Comparison of ENCODE assay signal across 11 cellular contexts in genomic region chrX:50814701-50815476, GRCh38. TPM values are rescaled to one million over a fixed set of nuclear protein-coding genes. Genes with fewer than 3 reads are reported as not detected.
A peak's percentile ranks its signal among the peaks of the same experiment; 100 is the strongest.
DNase-seq lines count a peak whose midpoint lies in the region; ATAC-seq and TF ChIP-seq lines count a peak whose summit lies in the region.
"Had no signal": no experiment of that assay in that cellular context is flagged by ENCODE, and none has a peak within 500 bp of the region (broad histone marks: within the 10 kb centered on the region; RNA-seq: fewer than 3 reads in every experiment).

No MANE protein-coding gene starts in this region.

- intact Hi-C loops in transverse colon (cut with DNase I; ENCODE audit: low total_unique reads) = no loop called here

- no peak for DNase-seq in SK-N-SH
- peak; percentile 44 for DNase-seq in fibroblast of mammary gland (ENCODE audit: low read depth)
- no peak for DNase-seq in transverse colon
- no peak for DNase-seq in activated T-cell treated with anti-CD3 and anti-CD28 coated beads, Interleukin-2, amount 50 U/mL, for 72 hours
- DNase-seq: activated naive CD8-positive, alpha-beta T cell treated with anti-CD3 and anti-CD28 coated beads, Interleukin-2, amount 10 ng/mL, durations not matched to agents 7 days and 5 days had no signal

- TF ChIP-seq POLR2A in transverse colon (IDR thresholded peaks at IDR 0.05) = no peak

- peak overlapping the region in 1 of 2 donors; percentile 69 for H3K4me3 Mint-ChIP-seq in activated T-cell treated with anti-CD3 and anti-CD28 coated beads, Interleukin-2, amount 50 U/mL, for 72 hours

- H3K4me1 Mint-ChIP-seq in activated T-cell treated with anti-CD3 and anti-CD28 coated beads, Interleukin-2, amount 50 U/mL, for 72 hours (ENCODE audit: low read depth) = peaks cover 10% of the 10 kb centered on the region

- H3K9ac ChIP-seq in SK-N-SH (no peak overlapping the region; the same call in 1 of the 2 replicates), mucosa of stomach (ENCODE audit: low read length) (peak overlapping the region; percentile 53)

- no peaks in the 10 kb centered on the region for H3K36me3 ChIP-seq in SK-N-SH (replicated peaks in 1 of 2; ENCODE audit: control insufficient read depth in 1 of 2, insufficient read depth in 2 of 2, low read length in 1 of 2)
- no peaks in the 10 kb centered on the region for H3K36me3 ChIP-seq in mucosa of stomach (ENCODE audit: control insufficient read depth, insufficient read depth, low read length)
- H3K36me3 ChIP-seq in transverse colon = no peaks in the 10 kb centered on the region

- H3K27ac Mint-ChIP-seq in activated T-cell treated with anti-CD3 and anti-CD28 coated beads, Interleukin-2, amount 50 U/mL, for 72 hours = no peak overlapping the region
- H3K27ac Mint-ChIP-seq: activated naive CD8-positive, alpha-beta T cell treated with anti-CD3 and anti-CD28 coated beads, Interleukin-2, amount 10 ng/mL, durations not matched to agents 7 days and 5 days; memory B cell had no signal

- ATAC-seq in SK-N-SH treated with all-trans-retinoic acid at 6 μM for 48 hours (no peak), HG02973 (IDR thresholded peaks at IDR 0.05; ENCODE audit: unreplicated experiment) (no peak), GM19328 (IDR thresholded peaks at IDR 0.05; ENCODE audit: unreplicated experiment) (no peak)
- ATAC-seq in activated T-cell treated with anti-CD3 and anti-CD28 coated beads, Interleukin-2, amount 50 U/mL, for 72 hours (replicated peaks in 1 of 2) = no peak

- H3K9me3 Mint-ChIP-seq in activated T-cell treated with anti-CD3 and anti-CD28 coated beads, Interleukin-2, amount 50 U/mL, for 72 hours = no peaks in the 10 kb centered on the region
- H3K9me3 Mint-ChIP-seq: activated naive CD8-positive, alpha-beta T cell treated with anti-CD3 and anti-CD28 coated beads, Interleukin-2, amount 10 ng/mL, durations not matched to agents 7 days and 5 days had no signal

- H3K4me3 ChIP-seq in SK-N-SH (ENCODE audit: low read depth in 2 of 2, low read length in 1 of 2) (no peak overlapping the region), fibroblast of mammary gland (ENCODE audit: control insufficient read depth, low read depth, low read length) (peak overlapping the region; percentile 51), mucosa of stomach (ENCODE audit: low read length) (no peak overlapping the region), transverse colon (peak overlapping the region in 1 of 4 donors; percentile 59)

- peaks cover 37% of the 10 kb centered on the region; the same call in 1 of the 2 replicates for H3K27me3 ChIP-seq in SK-N-SH (ENCODE audit: insufficient read depth)
- H3K27me3 ChIP-seq in mucosa of stomach (ENCODE audit: control insufficient read depth, insufficient read depth, low read length) = no peaks in the 10 kb centered on the region
- no peaks in the 10 kb centered on the region for H3K27me3 ChIP-seq in transverse colon

- no peaks in the 10 kb centered on the region for H4K20me1 ChIP-seq in SK-N-SH (ENCODE audit: insufficient read depth)

- POLR2A ChIA-PET in SK-N-SH (lab: Yijun Ruan, JAX) = no interaction called here

- no peaks in the 10 kb centered on the region for H3K9me2 ChIP-seq in SK-N-SH

- TF ChIP-seq EP300 in SK-N-SH (IDR thresholded peaks at IDR 0.05; ENCODE audit: borderline replicate concordance in 1 of 2, low read depth in 1 of 2, low read length in 1 of 2) = no peak
- no peak for TF ChIP-seq EP300 in transverse colon (IDR thresholded peaks at IDR 0.05; ENCODE audit: low read depth)

- H3K79me2 ChIP-seq in SK-N-SH (ENCODE audit: insufficient read depth) = no peaks in the 10 kb centered on the region

- no peaks in the 10 kb centered on the region for H3F3A ChIP-seq in SK-N-SH (replicated peaks; ENCODE audit: insufficient read depth)

- H3K27me3 Mint-ChIP-seq in activated T-cell treated with anti-CD3 and anti-CD28 coated beads, Interleukin-2, amount 50 U/mL, for 72 hours (ENCODE audit: low read depth) = peaks cover 72% of the 10 kb centered on the region

- in situ Hi-C loops in transverse colon (cut with MboI; ENCODE audit: low pct_ligation_motif_present in 1 of 4, low pct_unique_long_range_greater_than_20kb in 1 of 4, low sequenced_read_pairs in 3 of 4) = no loop called here

- CTCF ChIA-PET in SK-N-SH (lab: Yijun Ruan, JAX) = no interaction called here

- no peaks in the 10 kb centered on the region for H3K9me3 ChIP-seq in SK-N-SH
- no peaks in the 10 kb centered on the region for H3K9me3 ChIP-seq in mucosa of stomach (ENCODE audit: control insufficient read depth, low read length)
- H3K9me3 ChIP-seq in transverse colon = no peaks in the 10 kb centered on the region

- no peaks in the 10 kb centered on the region for H3K36me3 Mint-ChIP-seq in activated T-cell treated with anti-CD3 and anti-CD28 coated beads, Interleukin-2, amount 50 U/mL, for 72 hours (ENCODE audit: insufficient read depth in 2 of 2)
- H3K36me3 Mint-ChIP-seq: activated naive CD8-positive, alpha-beta T cell treated with anti-CD3 and anti-CD28 coated beads, Interleukin-2, amount 10 ng/mL, durations not matched to agents 7 days and 5 days; memory B cell had no signal

- peak overlapping the region; percentile 73; the same call in 1 of the 2 replicates for H3K4me2 ChIP-seq in SK-N-SH

- H3K27ac ChIP-seq in SK-N-SH (ENCODE audit: low read depth in 2 of 2, low read length in 1 of 2) = no peak overlapping the region
- H3K27ac ChIP-seq in transverse colon = peak overlapping the region in 3 of 4 donors; percentile 62 to 78 (median 78)

- peak overlapping the region; percentile 46; the same call in 1 of the 2 replicates for H2AFZ ChIP-seq in SK-N-SH (ENCODE audit: low read depth)

- H3K4me1 ChIP-seq in SK-N-SH (ENCODE audit: control insufficient read depth in 1 of 2, insufficient read depth in 2 of 2, low read depth in 1 of 2, low read length in 1 of 2) (no peaks in the 10 kb centered on the region; a peak in 1 of 4 replicates), mucosa of stomach (ENCODE audit: control insufficient read depth, insufficient read depth, low read length) (no peaks in the 10 kb centered on the region), transverse colon (no peaks in the 10 kb centered on the region)

- WGBS in SK-N-SH (ENCODE audit: low lambda C conversion rate) = 44% methylated on average over 13 of the region's 15 CpGs
- 59% methylated on average over 15 of the region's 15 CpGs; no CpG with 5 or more reads in 1 of the 2 donors for WGBS in transverse colon (ENCODE audit: low coverage in 1 of 2), 2 donors

- TF ChIP-seq CTCF in SK-N-SH (IDR thresholded peaks at IDR 0.05) = no peak
- no peak for TF ChIP-seq CTCF in fibroblast of mammary gland (conservative IDR thresholded peaks at IDR 0.05; ENCODE audit: control insufficient read depth, insufficient read depth, low read depth, low read length)
- no peak for TF ChIP-seq CTCF in transverse colon (IDR thresholded peaks at IDR 0.05)

- no peak for TF ChIP-seq RAD21 in SK-N-SH (IDR thresholded peaks at IDR 0.05; ENCODE audit: low read length)

TF ChIP-seq in SK-N-SH, 30 proteins besides CTCF, POLR2A, EP300 and RAD21 (continues in another document):
- no peak for TF ChIP-seq JUND (IDR thresholded peaks at IDR 0.05)

TF ChIP-seq in SK-N-SH treated with all-trans-retinoic acid at 6 μM for 48 hours, 23 proteins besides CTCF, POLR2A, EP300 and RAD21:
- TF ChIP-seq ZFP3 (CRISPR knock-in tag; IDR thresholded peaks at IDR 0.05) (no peak), PATZ1 (CRISPR knock-in tag; IDR thresholded peaks at IDR 0.05; ENCODE audit: borderline replicate concordance) (no peak), TOX (CRISPR knock-in tag; IDR thresholded peaks at IDR 0.05; ENCODE audit: borderline replicate concordance) (no peak), POU6F1 (CRISPR knock-in tag; IDR thresholded peaks at IDR 0.05; ENCODE audit: borderline replicate concordance, low read depth) (no peak)

RNA-seq across cellular contexts. Expression of gene SHROOM4, which starts 0.9 kb away (rescaled TPM):
- polyA plus RNA-seq in SK-N-SH (2012; rRNA removed) = 0.31 and 0.45 TPM in 2 replicates
- 0.15 and 0.21 TPM in 2 replicates for polyA plus RNA-seq in SK-N-SH (2012; cell fraction: cytosol; rRNA removed)
- polyA plus RNA-seq in SK-N-SH (2012; cell fraction: nucleus; rRNA removed) = 0.83 and 0.86 TPM in 2 replicates
- 1 to 10 TPM; 2.3 to 7.1 (median 3.2) TPM for total RNA-seq in transverse colon
- total RNA-seq in activated T-cell treated with anti-CD3 and anti-CD28 coated beads, Interleukin-2, amount 50 U/mL, for 72 hours = not detected
- total RNA-seq: activated naive CD8-positive, alpha-beta T cell treated with anti-CD3 and anti-CD28 coated beads, Interleukin-2, amount 10 ng/mL, durations not matched to agents 7 days and 5 days; T-helper 2 cell treated with Interferon-gamma antibody and Interleukin-4, amounts not matched to agents 100 ng/mL and 5 ng/mL, for 36 hours had no signal

Comparison
In these comparisons a context has a peak if more than half of its experiments do, and no peak if none do; other contexts are left out.
1. H3K27ac ChIP-seq: peak in transverse colon (3 of 4); none in SK-N-SH (0 of 2).